1 cellular context compared by ENCODE assay signal in genomic region chr1:42004322-42004721, GRCh38.
TF ChIP-seq lines count a peak whose summit lies in the region.

No MANE protein-coding gene starts in this region.

TF ChIP-seq in HepG2, 621 proteins besides CTCF, POLR2A, EP300 and RAD21 (continued from another document):
- no peak for TF ChIP-seq SNAPC4 (CRISPR knock-in tag; IDR thresholded peaks at IDR 0.05)
TF ChIP-seq in HepG2: peak in this region for 1.
